ENCODE assay signal across 10 cellular contexts in genomic region chr7:21338728-21339164, GRCh38.
DNase-seq lines count a peak whose midpoint lies in the region; ATAC-seq lines count a peak whose summit lies in the region.
"Had no signal": no experiment of that assay in that cellular context is flagged by ENCODE, and none has a peak within 500 bp of the region (broad histone marks: within the 10 kb centered on the region; RNA-seq: fewer than 3 reads in every experiment).

No MANE protein-coding gene starts in this region.

- H3K27ac ChIP-seq in effector memory CD4-positive, alpha-beta T cell (ENCODE audit: insufficient read depth, low read length, poor library complexity, severe bottlenecking): peak overlapping the region; percentile 34

- H3K9me3 ChIP-seq in effector memory CD4-positive, alpha-beta T cell (ENCODE audit: control insufficient read depth, low read length): no peaks in the 10 kb centered on the region

- H3K27me3 ChIP-seq in effector memory CD4-positive, alpha-beta T cell (replicated peaks; ENCODE audit: control insufficient read depth, insufficient read depth, low read length, poor library complexity, severe bottlenecking): no peaks in the 10 kb centered on the region

- peaks cover 5% of the 10 kb centered on the region for H3K4me1 ChIP-seq in effector memory CD4-positive, alpha-beta T cell (ENCODE audit: control insufficient read depth, insufficient read depth, low read length, poor library complexity, severe bottlenecking)

- in situ Hi-C loops in G401 (cut with HindIII; ENCODE audit: low sequenced_read_pairs): no loop called here

- ATAC-seq in HG03442 (IDR thresholded peaks at IDR 0.05; ENCODE audit: unreplicated experiment): peak; percentile 76
- ATAC-seq in GM21619 (IDR thresholded peaks at IDR 0.05; ENCODE audit: unreplicated experiment): no peak
- no peak for ATAC-seq in GM19023 (IDR thresholded peaks at IDR 0.05; ENCODE audit: unreplicated experiment)

- H3K4me3 ChIP-seq in effector memory CD4-positive, alpha-beta T cell (ENCODE audit: insufficient read depth, low read depth, low read length, poor library complexity, severe bottlenecking): no peak overlapping the region
- H3K4me3 ChIP-seq: lung had no signal

- peak; percentile 59 to 72 for DNase-seq in activated CD4-positive, alpha-beta T cell treated with anti-CD3 and anti-CD28 coated beads, Interleukin-2, amount 50 U/mL, for 48 hours
- no peak for DNase-seq in effector memory CD4-positive, alpha-beta T cell
- peak; percentile 26 to 39 for DNase-seq in stimulated activated CD8-positive, alpha-beta memory T cell treated with anti-CD3 and anti-CD28 coated beads, Interleukin-15, amount 100 ng/mL, for 4 hours (ENCODE audit: low read depth in 2 of 2)
- DNase-seq in UCSD-AML1 (lab: John Stamatoyannopoulos, UW; ENCODE audit: unreplicated experiment) (no peak), G401 (ENCODE audit: low spot score) (no peak)
- DNase-seq: DND-41 had no signal

- no peaks in the 10 kb centered on the region for H3K36me3 ChIP-seq in effector memory CD4-positive, alpha-beta T cell (ENCODE audit: control insufficient read depth, insufficient read depth, low read length)

Comparison
In these comparisons a context has a peak if more than half of its experiments do, and no peak if none do; other contexts are left out.
1. DNase-seq: peak in activated CD4-positive, alpha-beta T cell treated with anti-CD3 and anti-CD28 coated beads, Interleukin-2, amount 50 U/mL, for 48 hours (2 of 2) and stimulated activated CD8-positive, alpha-beta memory T cell treated with anti-CD3 and anti-CD28 coated beads, Interleukin-15, amount 100 ng/mL, for 4 hours (2 of 2); none in effector memory CD4-positive, alpha-beta T cell (0 of 3), UCSD-AML1 (single experiment) and G401 (single experiment).